In the genomic region with DNA sequence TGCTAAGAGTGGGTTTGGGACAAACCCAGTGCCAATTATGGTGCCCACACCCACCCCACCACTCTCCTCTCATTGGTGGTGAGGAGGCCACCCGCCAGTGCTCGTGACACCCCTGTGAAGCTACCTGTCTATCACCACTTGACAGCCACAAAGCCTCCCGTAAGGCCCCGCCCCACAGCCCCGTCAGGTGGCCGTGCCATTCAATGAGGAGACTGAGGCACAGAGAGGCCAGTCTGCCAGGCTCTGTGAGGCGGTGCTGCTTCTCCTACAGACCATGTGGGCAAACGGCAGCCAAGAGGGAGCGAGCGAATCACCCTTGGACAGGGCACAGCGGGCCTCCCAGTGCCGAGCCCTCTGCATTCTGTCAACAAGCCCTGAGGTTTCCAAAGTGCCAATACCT, we compare ENCODE assay signal across 13 cellular contexts. TPM values are rescaled to one million over a fixed set of nuclear protein-coding genes. Genes with fewer than 3 reads are reported as not detected.
DNase-seq lines count a peak whose midpoint lies in the region; FAIRE-seq and TF ChIP-seq lines count a peak whose summit lies in the region.
"Had no signal": no experiment of that assay in that cellular context is flagged by ENCODE, and none has a peak within 500 bp of the region (broad histone marks: within the 10 kb centered on the region; RNA-seq: fewer than 3 reads in every experiment).

No MANE protein-coding gene starts in this region.

- no peak for TF ChIP-seq RAD21 in H1 (IDR thresholded peaks at IDR 0.05 in 1 of 2, conservative IDR thresholded peaks at IDR 0.05 in 1 of 2; ENCODE audit: low read depth in 2 of 2, low read length in 2 of 2)

- H3K56ac ChIP-seq in H1 (replicated peaks; ENCODE audit: insufficient read length, low read depth, low read length), result no peak overlapping the region

- no peaks in the 10 kb centered on the region for H3K27me3 Mint-ChIP-seq in T-helper 2 cell treated with Interferon-gamma antibody and Interleukin-4, amounts not matched to agents 5 μg/mL and 100 μg/mL, for 36 hours (ENCODE audit: low read depth)

- no peak overlapping the region for H2AK5ac ChIP-seq in H1 (ENCODE audit: low read depth, low read length)
- H2AK5ac ChIP-seq in neuronal stem cell (ENCODE audit: low read depth, low read length), result peak overlapping the region; percentile 99

- no peaks in the 10 kb centered on the region for H3K9me3 Mint-ChIP-seq in T-helper 2 cell treated with Interferon-gamma antibody and Interleukin-4, amounts not matched to agents 5 μg/mL and 100 μg/mL, for 36 hours

- no peaks in the 10 kb centered on the region for H3K36me3 ChIP-seq in BLaER1 treated with 17β-estradiol and CSF1 and Interleukin-3, amounts not matched to agents 10 nM and 100 nM
- H3K36me3 ChIP-seq in HUES64 (ENCODE audit: insufficient read depth, low read length) (no peaks in the 10 kb centered on the region), H1 (ENCODE audit: control insufficient read depth in 2 of 4, insufficient read depth in 4 of 4, low read length in 3 of 4) (no peaks in the 10 kb centered on the region), neuronal stem cell (replicated peaks in 1 of 2; ENCODE audit: control insufficient read depth in 2 of 2, insufficient read depth in 2 of 2, low read length in 2 of 2) (no peaks in the 10 kb centered on the region)

- peaks cover 12% of the 10 kb centered on the region for H3K23me2 ChIP-seq in H1 (ENCODE audit: low read depth, low read length)

- 74% methylated on average over 12 of the region's 12 CpGs for WGBS in HUES64
- 50% methylated on average over 11 of the region's 12 CpGs; no CpG with 5 or more reads in 1 of the 2 experiments for WGBS in H1 (ENCODE audit: extremely low coverage in 1 of 2, insufficient coverage in 1 of 2, insufficient read length in 1 of 2, insufficient replicate concordance in 2 of 2, low coverage in 1 of 2, low lambda C conversion rate in 2 of 2, missing lambda C conversion rate in 1 of 2), 2 experiments
- no CpG with 5 or more reads among the region's 12 CpGs for WGBS in neuronal stem cell (ENCODE audit: extremely low coverage in 2 of 2, insufficient read length in 2 of 2, insufficient replicate concordance in 1 of 2), 2 donors

- H3K27ac Mint-ChIP-seq in T-helper 2 cell treated with Interferon-gamma antibody and Interleukin-4, amounts not matched to agents 5 μg/mL and 100 μg/mL, for 36 hours, result no peak overlapping the region

- H2BK5ac ChIP-seq in H1 (ENCODE audit: low read depth, low read length) (peak overlapping the region; percentile 20; the same call in 1 of the 2 replicates), neuronal stem cell (ENCODE audit: low read length) (peak overlapping the region; percentile 62)

- H3K23ac ChIP-seq in H1 (ENCODE audit: insufficient read length), result no peak overlapping the region
- peak overlapping the region; percentile 40 for H3K23ac ChIP-seq in neuronal stem cell (ENCODE audit: low read depth, low read length, poor library complexity)

- no peak overlapping the region; the same call in 1 of the 2 replicates for H4K8ac ChIP-seq in H1 (ENCODE audit: extremely low read depth, insufficient read depth, low read length)
- H4K8ac ChIP-seq in neuronal stem cell (ENCODE audit: low read depth, low read length), result no peak overlapping the region

- no peaks in the 10 kb centered on the region for H3K79me2 ChIP-seq in H1 (ENCODE audit: control insufficient read depth in 1 of 2, insufficient read depth in 2 of 2, low read length in 2 of 2)

- no peaks in the 10 kb centered on the region for H3K27me3 ChIP-seq in BLaER1 treated with 17β-estradiol and CSF1 and Interleukin-3, amounts not matched to agents 10 nM and 100 nM
- H3K27me3 ChIP-seq in HUES64 (ENCODE audit: insufficient read depth, low read length) (peaks cover 4% of the 10 kb centered on the region; the same call in 1 of the 2 replicates), H1 (replicated peaks in 1 of 4; ENCODE audit: control insufficient read depth in 3 of 4, extremely low read depth in 1 of 4, insufficient read depth in 3 of 4, low read length in 3 of 4) (peaks cover 0 to 4% (median 0%) of the 10 kb centered on the region in 4 experiments; a peak in 3 of 7 replicates), neuronal stem cell (ENCODE audit: control insufficient read depth in 3 of 3, insufficient read depth in 3 of 3, low read depth in 1 of 3, low read length in 3 of 3) (no peaks in the 10 kb centered on the region)

- H2AFZ ChIP-seq in H1 (ENCODE audit: low read length) (no peak overlapping the region), neuronal stem cell (ENCODE audit: low read length) (no peak overlapping the region)

- peak overlapping the region; percentile 12; the same call in 1 of the 2 replicates for H2BK15ac ChIP-seq in H1 (ENCODE audit: low read length)
- H2BK15ac ChIP-seq in neuronal stem cell (ENCODE audit: low read length), result peak overlapping the region; percentile 90

- no peaks in the 10 kb centered on the region for H3K9me3 ChIP-seq in BLaER1 treated with 17β-estradiol and CSF1 and Interleukin-3, amounts not matched to agents 10 nM and 100 nM (replicated peaks in 1 of 11)
- H3K9me3 ChIP-seq in HUES64 (ENCODE audit: insufficient read depth, low read depth, low read length) (no peaks in the 10 kb centered on the region), H1 (ENCODE audit: insufficient read depth in 2 of 2, low read depth in 1 of 2, low read length in 1 of 2) (no peaks in the 10 kb centered on the region), neuronal stem cell (replicated peaks in 1 of 2; ENCODE audit: control insufficient read depth in 2 of 2, insufficient read depth in 1 of 2, low read depth in 1 of 2, low read length in 2 of 2) (no peaks in the 10 kb centered on the region)
- H3K9me3 ChIP-seq: mucosa of descending colon had no signal

- H2BK20ac ChIP-seq in H1 (ENCODE audit: low read length), result no peak overlapping the region; the same call in 1 of the 2 replicates

- H3K4ac ChIP-seq in H1 (replicated peaks; ENCODE audit: insufficient read length, low read depth, low read length) (no peak overlapping the region), neuronal stem cell (ENCODE audit: low read length) (no peak overlapping the region)

- no peak overlapping the region for H2BK120ac ChIP-seq in H1 (replicated peaks; ENCODE audit: low read depth, low read length)
- peak overlapping the region; percentile 85 for H2BK120ac ChIP-seq in neuronal stem cell (ENCODE audit: low read depth, low read length)

- CTCF ChIA-PET in H1 (lab: Charles Lee; ENCODE audit: partially characterized antibody), result interaction anchor here (0.7 to 13.5 kb wide), 7 partner anchors 8 to 301 kb away, joined by 3 to 71 read pairs (median 5); no protein-coding TSS in a partner anchor

- no peak for TF ChIP-seq CTCF in H1 (IDR thresholded peaks at IDR 0.05; ENCODE audit: control extremely low read depth in 1 of 3, insufficient read depth in 1 of 3, low read depth in 1 of 3, low read length in 3 of 3)

- peaks cover 89 to 100% (median 98%) of the 10 kb centered on the region in 10 experiments for H3K4me1 ChIP-seq in BLaER1 treated with 17β-estradiol and CSF1 and Interleukin-3, amounts not matched to agents 10 nM and 100 nM
- H3K4me1 ChIP-seq in HUES64 (ENCODE audit: insufficient read depth, low read length), result peaks cover 45% of the 10 kb centered on the region
- H3K4me1 ChIP-seq in H1 (replicated peaks in 1 of 4; ENCODE audit: control insufficient read depth in 3 of 4, insufficient read depth in 4 of 4, low read length in 3 of 4), result peaks cover 8 to 46% (median 37%) of the 10 kb centered on the region in 4 experiments
- H3K4me1 ChIP-seq in neuronal stem cell (ENCODE audit: control insufficient read depth in 2 of 2, insufficient read depth in 1 of 2, low read depth in 1 of 2, low read length in 2 of 2), result peaks cover 53 to 54% of the 10 kb centered on the region in 2 donors

- POLR2A ChIA-PET in H1 (lab: Charles Lee; ENCODE audit: partially characterized antibody), result interaction anchor here (0.6 kb wide), 2 partner anchors 52 to 119 kb away, joined by 3 to 4 read pairs; no protein-coding TSS in a partner anchor

- H3K4me3 ChIP-seq in BLaER1 treated with 17β-estradiol and CSF1 and Interleukin-3, amounts not matched to agents 10 nM and 100 nM, result peak overlapping the region in 8 of 10 experiments; percentile 63 to 75 (median 67); a peak in 17 of 20 replicates
- peak overlapping the region; percentile 45 for H3K4me3 ChIP-seq in HUES64 (ENCODE audit: low read length)
- peak overlapping the region in 1 of 4 experiments; percentile 54; a peak in 2 of 8 replicates for H3K4me3 ChIP-seq in H1 (ENCODE audit: extremely low read depth in 1 of 4, insufficient read depth in 2 of 4, low read depth in 3 of 4, low read length in 4 of 4)
- H3K4me3 ChIP-seq in neuronal stem cell (ENCODE audit: low read length in 2 of 2), result no peak overlapping the region
- H3K4me3 ChIP-seq: mucosa of descending colon had no signal

- H4K91ac ChIP-seq in H1 (replicated peaks; ENCODE audit: insufficient read length, low read length) (no peak overlapping the region), neuronal stem cell (ENCODE audit: low read depth, low read length, poor library complexity) (peak overlapping the region; percentile 35)

- H4K5ac ChIP-seq in H1 (ENCODE audit: insufficient read length, low read depth, low read length), result no peak overlapping the region

- H3K36me3 Mint-ChIP-seq in T-helper 2 cell treated with Interferon-gamma antibody and Interleukin-4, amounts not matched to agents 5 μg/mL and 100 μg/mL, for 36 hours (ENCODE audit: low read depth), result no peaks in the 10 kb centered on the region

- H3K18ac ChIP-seq in H1 (ENCODE audit: extremely low read depth, low read length), result peak overlapping the region; percentile 86; the same call in 1 of the 2 replicates
- peak overlapping the region; percentile 92 for H3K18ac ChIP-seq in neuronal stem cell (ENCODE audit: low read length)

- TF ChIP-seq EP300 in H1 (IDR thresholded peaks at IDR 0.05; ENCODE audit: borderline replicate concordance in 1 of 2, low read depth in 2 of 2, low read length in 2 of 2), result no peak

- H3K9ac ChIP-seq in BLaER1 treated with 17β-estradiol and CSF1 and Interleukin-3, amounts not matched to agents 10 nM and 100 nM, result peak overlapping the region; percentile 90 to 96 (median 94); a peak in 20 of 22 replicates
- H3K9ac ChIP-seq in HUES64 (ENCODE audit: low read depth, low read length), result no peak overlapping the region
- no peak overlapping the region for H3K9ac ChIP-seq in H1 (replicated peaks in 1 of 4; ENCODE audit: extremely low read depth in 1 of 4, low read depth in 3 of 4, low read length in 3 of 4)
- no peak overlapping the region for H3K9ac ChIP-seq in neuronal stem cell (ENCODE audit: low read depth, low read length, poor library complexity)

- no peak for FAIRE-seq in H1 (lab: Jason Lieb, UNC)

- no peak for TF ChIP-seq POLR2A in H1 (IDR thresholded peaks at IDR 0.05; ENCODE audit: control extremely low read depth in 1 of 2, low read depth in 2 of 2, low read length in 2 of 2)

- no peaks in the 10 kb centered on the region; the same call in 1 of the 2 replicates for H3K79me1 ChIP-seq in H1 (ENCODE audit: low read depth, low read length)
- peaks cover 3% of the 10 kb centered on the region for H3K79me1 ChIP-seq in neuronal stem cell (ENCODE audit: low read depth, low read length)

- H3K4me2 ChIP-seq in BLaER1 treated with 17β-estradiol and CSF1 and Interleukin-3, amounts not matched to agents 10 nM and 100 nM, result peak overlapping the region; percentile 92 to 100 (median 99)
- peak overlapping the region; percentile 57 to 69 for H3K4me2 ChIP-seq in H1 (ENCODE audit: insufficient read depth in 1 of 2, low read depth in 2 of 2, low read length in 2 of 2)
- H3K4me2 ChIP-seq in neuronal stem cell (ENCODE audit: insufficient read depth, low read length, poor library complexity, severe bottlenecking), result peak overlapping the region; percentile 75

- peaks cover 24% of the 10 kb centered on the region for H3K4me1 Mint-ChIP-seq in T-helper 2 cell treated with Interferon-gamma antibody and Interleukin-4, amounts not matched to agents 5 μg/mL and 100 μg/mL, for 36 hours (ENCODE audit: low read depth)

- DNase-seq in H1 (ENCODE audit: low read depth in 1 of 2, low spot score in 2 of 2), result no peak
- no peak for DNase-seq in neuronal stem cell (ENCODE audit: low spot score)
- no peak for DNase-seq in ecto neural progenitor cell (ENCODE audit: low spot score)
- no peak for DNase-seq in stimulated activated CD4-positive, alpha-beta T cell treated with anti-CD3 and anti-CD28 coated beads, Interleukin-2, amount 100 ng/mL, for 48 hours
- no peak for DNase-seq in RKO (ENCODE audit: low spot score)
- no peak for DNase-seq in T-helper 2 cell treated with Interferon-gamma antibody and Interleukin-4, amounts not matched to agents 5 μg/mL and 100 μg/mL, for 36 hours (ENCODE audit: low spot score)
- DNase-seq: activated CD8-positive, alpha-beta memory T cell treated with anti-CD3 and anti-CD28 coated beads, Interleukin-2, amount 50 U/mL, for 48 hours; effector memory CD4-positive, alpha-beta T cell; NCI-H2171 treated with DMSO at 0.1 percent for 48 hours had no signal

- H4K20me1 ChIP-seq in BLaER1 treated with 17β-estradiol and CSF1 and Interleukin-3, amounts not matched to agents 10 nM and 100 nM, result peaks cover 0 to 29% (median 0%) of the 10 kb centered on the region in 11 experiments; a peak in 4 of 22 replicates
- no peaks in the 10 kb centered on the region for H4K20me1 ChIP-seq in H1 (replicated peaks in 1 of 2; ENCODE audit: control insufficient read depth in 1 of 2, insufficient read depth in 2 of 2, low read length in 2 of 2)

- peak overlapping the region; percentile 96 to 100 (median 99); a peak in 21 of 22 replicates for H3K27ac ChIP-seq in BLaER1 treated with 17β-estradiol and CSF1 and Interleukin-3, amounts not matched to agents 10 nM and 100 nM
- no peak overlapping the region for H3K27ac ChIP-seq in HUES64 (ENCODE audit: low read depth, low read length)
- no peak overlapping the region for H3K27ac ChIP-seq in H1 (ENCODE audit: low read depth, low read length)
- H3K27ac ChIP-seq in neuronal stem cell (replicated peaks; ENCODE audit: low read length), result no peak overlapping the region
- H3K27ac ChIP-seq: C4-2B had no signal

- H3K14ac ChIP-seq in H1 (ENCODE audit: insufficient read length) (no peak overlapping the region), neuronal stem cell (ENCODE audit: low read length) (peak overlapping the region; percentile 27)

- peak overlapping the region; percentile 87; the same call in 1 of the 2 replicates for H2BK12ac ChIP-seq in H1 (ENCODE audit: low read depth, low read length)
- H2BK12ac ChIP-seq in neuronal stem cell (ENCODE audit: low read length), result peak overlapping the region; percentile 63

- no peak overlapping the region for H3K4me3 Mint-ChIP-seq in T-helper 2 cell treated with Interferon-gamma antibody and Interleukin-4, amounts not matched to agents 5 μg/mL and 100 μg/mL, for 36 hours

RNA-seq across cellular contexts. Expression of gene IQSEC1, which starts 53.5 kb away (rescaled TPM):
- 14.5 TPM for polyA plus RNA-seq in HUES64 (2013, experiment 1 of 2)
- 18.0 TPM for polyA plus RNA-seq in HUES64 (2013, experiment 2 of 2)
- 28.2 and 28.8 TPM in 2 replicates for total RNA-seq in H1 (2021; fragmentation: NEBNext Ultra II Directional; extraction: Animal tissue kit (Norgen Biotek cat#: 25700))
- 6.8 and 12.4 TPM in 2 replicates for polyA plus RNA-seq in H1 (2011; rRNA removed)
- 5.7 TPM for polyA plus RNA-seq in H1 (2011; cell fraction: cytosol; rRNA removed)
- polyA plus RNA-seq in H1 (2011; cell fraction: nucleus; rRNA removed), result 26.7 TPM
- 16.5 to 22.4 TPM (median 19.3 TPM) in 4 replicates for polyA plus RNA-seq in H1 (2012, experiment 1 of 2)
- 9.5 TPM for polyA plus RNA-seq in H1 (2012, experiment 2 of 2)
- 16.4 TPM for polyA plus RNA-seq in H1 (2013, experiment 1 of 2)
- polyA plus RNA-seq in H1 (2013, experiment 2 of 2), result 15.3 TPM
- polyA minus RNA-seq in H1 (2011; rRNA and poly(A)+ RNA removed), result 11.0 and 11.7 TPM in 2 replicates
- polyA minus RNA-seq in H1 (2011; cell fraction: cytosol; rRNA and poly(A)+ RNA removed), result 14.5 TPM
- 36.0 TPM for polyA minus RNA-seq in H1 (2011; cell fraction: nucleus; rRNA and poly(A)+ RNA removed)
- polyA plus RNA-seq in neuronal stem cell (2013, experiment 1 of 2), result 22.0 TPM
- polyA plus RNA-seq in neuronal stem cell (2013, experiment 2 of 2), result 22.8 TPM

Comparison
In these comparisons a context has a peak if more than half of its experiments do, and no peak if none do; other contexts are left out.
1. H3K27ac ChIP-seq: peak in BLaER1 treated with 17β-estradiol and CSF1 and Interleukin-3, amounts not matched to agents 10 nM and 100 nM (11 of 11); none in HUES64 (single experiment), H1 (single experiment) and neuronal stem cell (single experiment).
2. H3K4me3 ChIP-seq: peak in BLaER1 treated with 17β-estradiol and CSF1 and Interleukin-3, amounts not matched to agents 10 nM and 100 nM (8 of 10) and HUES64 (single experiment); none in neuronal stem cell (0 of 2).
3. H3K9ac ChIP-seq: peak in BLaER1 treated with 17β-estradiol and CSF1 and Interleukin-3, amounts not matched to agents 10 nM and 100 nM (11 of 11); none in HUES64 (single experiment), H1 (0 of 4) and neuronal stem cell (single experiment).
4. Peak in every context shown above with its lines, with median percentiles within 50 percentile points of each other: H3K4me2 ChIP-seq.